ENCODE assay signal across 1 cellular context in genomic region chr13:52371736-52372247, GRCh38.
TF ChIP-seq lines count a peak whose summit lies in the region.

No MANE protein-coding gene starts in this region.

TF ChIP-seq in HEK293, 187 proteins besides CTCF, POLR2A, EP300 and RAD21 (continued from another document):
- TF ChIP-seq PATZ1 (tag by site-specific recombination; IDR thresholded peaks at IDR 0.05): peak; percentile 47
